In the genomic region with DNA sequence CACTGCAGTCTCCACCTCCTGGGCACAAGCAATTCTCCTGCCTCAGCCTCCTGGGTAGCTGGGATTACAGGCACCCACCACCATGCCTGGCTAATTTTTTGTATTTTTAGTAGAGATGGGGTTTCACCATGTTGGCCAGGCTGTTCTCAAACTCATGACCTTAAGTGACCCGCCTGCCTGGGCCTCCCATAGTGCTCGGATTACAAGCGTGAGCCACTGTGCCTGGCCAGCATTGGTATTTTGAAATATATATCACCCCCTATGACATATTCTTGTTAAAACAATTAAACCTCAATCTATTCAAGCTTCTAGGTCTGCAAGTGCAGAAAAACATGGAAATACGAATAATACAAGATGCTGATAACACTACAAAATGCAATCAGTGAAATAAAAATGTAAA, we compare ENCODE assay signal across 12 cellular contexts. TPM values are rescaled to one million over a fixed set of nuclear protein-coding genes. Genes with fewer than 3 reads are reported as not detected.
"Had no signal": no experiment of that assay in that cellular context is flagged by ENCODE, and none has a peak within 500 bp of the region (broad histone marks: within the 10 kb centered on the region; RNA-seq: fewer than 3 reads in every experiment).

No MANE protein-coding gene starts in this region.

RNA-seq across cellular contexts. Expression of gene ZNF215, which starts 43.6 kb away (rescaled TPM):
- total RNA-seq: ascending aorta, SJSA1 had no signal

RNA-seq across cellular contexts. Expression of gene OR2D3, which starts 49.1 kb away (rescaled TPM):
- total RNA-seq: activated CD4-positive, alpha-beta T cell treated with anti-CD3 and anti-CD28 coated beads, Interleukin-2, amount 10 ng/mL, durations not matched to agents 24 days and 14 days; activated CD8-positive, alpha-beta memory T cell treated with anti-CD3 and anti-CD28 coated beads for 36 hours; activated CD8-positive, alpha-beta T cell treated with anti-CD3 and anti-CD28 coated beads for 36 hours; activated naive CD8-positive, alpha-beta T cell treated with anti-CD3 and anti-CD28 coated beads for 36 hours; activated T-cell treated with anti-CD3 and anti-CD28 coated beads, Interleukin-2, amount 50 U/mL, for 72 hours; activated T-helper 17 cell treated with anti-CD3 and anti-CD28 coated beads, Interleukin-2, amount 50 U/mL, for 72 hours; ascending aorta; body of pancreas; bronchial epithelial cell; K562; NCI-H460; SJSA1 had no signal

RNA-seq across cellular contexts. Expression of gene ZNF214, which starts 50.3 kb away (rescaled TPM):
- total RNA-seq: activated CD4-positive, alpha-beta T cell treated with anti-CD3 and anti-CD28 coated beads, Interleukin-2, amount 10 ng/mL, durations not matched to agents 24 days and 14 days; activated CD8-positive, alpha-beta memory T cell treated with anti-CD3 and anti-CD28 coated beads for 36 hours; activated CD8-positive, alpha-beta T cell treated with anti-CD3 and anti-CD28 coated beads for 36 hours; activated naive CD8-positive, alpha-beta T cell treated with anti-CD3 and anti-CD28 coated beads for 36 hours; activated T-helper 17 cell treated with anti-CD3 and anti-CD28 coated beads, Interleukin-2, amount 50 U/mL, for 72 hours; ascending aorta; SJSA1 had no signal

RNA-seq across cellular contexts. Expression of gene NLRP14, which starts 50.4 kb away (rescaled TPM):
- total RNA-seq: activated CD8-positive, alpha-beta memory T cell treated with anti-CD3 and anti-CD28 coated beads for 36 hours; ascending aorta; SJSA1 had no signal
